12 cellular contexts compared by ENCODE assay signal in the genomic region with DNA sequence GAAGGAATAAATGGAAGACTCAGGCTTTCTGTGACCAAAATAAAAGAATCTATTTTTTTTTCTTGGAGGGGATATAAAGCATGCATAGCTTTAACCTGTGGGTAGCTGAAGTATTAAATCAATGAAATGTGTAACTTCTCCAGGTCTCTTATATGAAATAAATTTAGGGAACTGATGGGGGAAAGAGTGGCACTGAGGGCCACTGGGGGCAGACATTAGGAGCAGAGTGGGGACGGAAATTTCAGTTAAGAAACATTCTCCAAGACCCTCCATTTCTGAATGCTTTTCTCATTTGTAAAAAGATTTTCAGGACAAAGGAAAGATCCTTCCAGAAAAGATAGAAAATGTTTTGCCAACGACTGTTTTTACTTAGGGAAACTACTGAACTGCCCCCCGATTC.
A peak's percentile ranks its signal among the peaks of the same experiment; 100 is the strongest.
DNase-seq lines count a peak whose midpoint lies in the region; ATAC-seq and TF ChIP-seq lines count a peak whose summit lies in the region.
"Had no signal": no experiment of that assay in that cellular context is flagged by ENCODE, and none has a peak within 500 bp of the region (broad histone marks: within the 10 kb centered on the region; RNA-seq: fewer than 3 reads in every experiment).

No MANE protein-coding gene starts in this region.

- H3K4me1 Mint-ChIP-seq in activated T-cell treated with anti-CD3 and anti-CD28 coated beads, Interleukin-2, amount 50 U/mL, for 72 hours (ENCODE audit: low read depth): peaks cover 31% of the 10 kb centered on the region
- peaks cover 15% of the 10 kb centered on the region for H3K4me1 Mint-ChIP-seq in activated T-cell treated with anti-CD3 and anti-CD28 coated beads, Interleukin-2, amount 50 U/mL, for 4 hours (ENCODE audit: low read depth)
- H3K4me1 Mint-ChIP-seq in chondrocyte (ENCODE audit: low read depth): peaks cover 25% of the 10 kb centered on the region

- H4K91ac ChIP-seq in neuronal stem cell (ENCODE audit: low read depth, low read length, poor library complexity): no peak overlapping the region

- H2BK15ac ChIP-seq in neuronal stem cell (ENCODE audit: low read length): no peak overlapping the region

- DNase-seq in activated T-cell treated with anti-CD3 and anti-CD28 coated beads, Interleukin-2, amount 50 U/mL, for 72 hours: no peak
- DNase-seq in activated T-cell treated with anti-CD3 and anti-CD28 coated beads, Interleukin-2, amount 50 U/mL, for 4 hours: no peak
- peak; percentile 29 for DNase-seq in NAMALWA (ENCODE audit: low spot score)
- no peak for DNase-seq in chondrocyte (ENCODE audit: low spot score)
- no peak for DNase-seq in neuronal stem cell (ENCODE audit: low spot score)
- no peak for DNase-seq in NCI-H446 treated with DMSO at 0.1 percent for 48 hours (lab: John Stamatoyannopoulos, UW)
- no peak for DNase-seq in stimulated activated CD4-positive, alpha-beta T cell treated with anti-CD3 and anti-CD28 coated beads, Interleukin-4, amount 100 ng/mL, for 4 hours
- DNase-seq: mucosa of descending colon; NCI-H1930; NK-92 treated with Interleukin-12 subunit alpha and Interleukin-12 subunit beta, amount 100 ng/mL, for 24 hours had no signal

- H3K79me1 ChIP-seq in neuronal stem cell (ENCODE audit: low read depth, low read length): no peaks in the 10 kb centered on the region

- H2BK120ac ChIP-seq in neuronal stem cell (ENCODE audit: low read depth, low read length): no peak overlapping the region

- H3K36me3 Mint-ChIP-seq in activated T-cell treated with anti-CD3 and anti-CD28 coated beads, Interleukin-2, amount 50 U/mL, for 72 hours (ENCODE audit: insufficient read depth in 2 of 2): peaks cover 7% of the 10 kb centered on the region in 2 donors
- no peaks in the 10 kb centered on the region for H3K36me3 Mint-ChIP-seq in activated T-cell treated with anti-CD3 and anti-CD28 coated beads, Interleukin-2, amount 50 U/mL, for 4 hours (ENCODE audit: insufficient read depth)
- no peaks in the 10 kb centered on the region for H3K36me3 Mint-ChIP-seq in chondrocyte (ENCODE audit: low read depth)

- no peak overlapping the region for H2AK5ac ChIP-seq in neuronal stem cell (ENCODE audit: low read depth, low read length)

- peaks cover 66% of the 10 kb centered on the region for H3K27me3 Mint-ChIP-seq in activated T-cell treated with anti-CD3 and anti-CD28 coated beads, Interleukin-2, amount 50 U/mL, for 72 hours (ENCODE audit: low read depth)
- peaks cover 70% of the 10 kb centered on the region for H3K27me3 Mint-ChIP-seq in activated T-cell treated with anti-CD3 and anti-CD28 coated beads, Interleukin-2, amount 50 U/mL, for 4 hours (ENCODE audit: low read depth)
- peaks cover 9% of the 10 kb centered on the region for H3K27me3 Mint-ChIP-seq in chondrocyte (ENCODE audit: low read depth)

- H3K9ac ChIP-seq in neuronal stem cell (ENCODE audit: low read depth, low read length, poor library complexity): no peak overlapping the region

- no peak overlapping the region for H2BK5ac ChIP-seq in neuronal stem cell (ENCODE audit: low read length)

- H3K27ac Mint-ChIP-seq in activated T-cell treated with anti-CD3 and anti-CD28 coated beads, Interleukin-2, amount 50 U/mL, for 72 hours: no peak overlapping the region
- no peak overlapping the region for H3K27ac Mint-ChIP-seq in chondrocyte (ENCODE audit: unreplicated experiment)

- H2BK12ac ChIP-seq in neuronal stem cell (ENCODE audit: low read length): no peak overlapping the region

- H3K9me3 Mint-ChIP-seq in activated T-cell treated with anti-CD3 and anti-CD28 coated beads, Interleukin-2, amount 50 U/mL, for 72 hours: no peaks in the 10 kb centered on the region
- no peaks in the 10 kb centered on the region for H3K9me3 Mint-ChIP-seq in activated T-cell treated with anti-CD3 and anti-CD28 coated beads, Interleukin-2, amount 50 U/mL, for 4 hours
- no peaks in the 10 kb centered on the region for H3K9me3 Mint-ChIP-seq in chondrocyte (ENCODE audit: low read depth)

- H3K4ac ChIP-seq in neuronal stem cell (ENCODE audit: low read length): no peak overlapping the region

- H3K9me3 ChIP-seq in neuronal stem cell (replicated peaks in 1 of 2; ENCODE audit: control insufficient read depth in 2 of 2, insufficient read depth in 1 of 2, low read depth in 1 of 2, low read length in 2 of 2): no peaks in the 10 kb centered on the region
- H3K9me3 ChIP-seq: ascending aorta, mucosa of descending colon had no signal

- no peaks in the 10 kb centered on the region for H3K36me3 ChIP-seq in neuronal stem cell (replicated peaks in 1 of 2; ENCODE audit: control insufficient read depth in 2 of 2, insufficient read depth in 2 of 2, low read length in 2 of 2)
- H3K36me3 ChIP-seq: ascending aorta had no signal

- H3K23ac ChIP-seq in neuronal stem cell (ENCODE audit: low read depth, low read length, poor library complexity): no peak overlapping the region

- H3K18ac ChIP-seq in neuronal stem cell (ENCODE audit: low read length): no peak overlapping the region

- no CpG with 5 or more reads among the region's 3 CpGs for WGBS in neuronal stem cell (ENCODE audit: extremely low coverage in 2 of 2, insufficient read length in 2 of 2, insufficient replicate concordance in 1 of 2), 2 donors

- peak overlapping the region; percentile 84 to 94 for H3K4me3 Mint-ChIP-seq in activated T-cell treated with anti-CD3 and anti-CD28 coated beads, Interleukin-2, amount 50 U/mL, for 72 hours
- H3K4me3 Mint-ChIP-seq in activated T-cell treated with anti-CD3 and anti-CD28 coated beads, Interleukin-2, amount 50 U/mL, for 4 hours: no peak overlapping the region
- peak overlapping the region; percentile 87 for H3K4me3 Mint-ChIP-seq in chondrocyte (ENCODE audit: unreplicated experiment)

- no peak overlapping the region for H4K8ac ChIP-seq in neuronal stem cell (ENCODE audit: low read depth, low read length)

- peaks cover 0 to 6% of the 10 kb centered on the region in 2 donors for H3K4me1 ChIP-seq in neuronal stem cell (ENCODE audit: control insufficient read depth in 2 of 2, insufficient read depth in 1 of 2, low read depth in 1 of 2, low read length in 2 of 2)
- H3K4me1 ChIP-seq: ascending aorta had no signal

- peak overlapping the region; percentile 37 for H3K4me2 ChIP-seq in neuronal stem cell (ENCODE audit: insufficient read depth, low read length, poor library complexity, severe bottlenecking)

- no peak for TF ChIP-seq CTCF in chondrocyte (IDR thresholded peaks at IDR 0.05)

- H3K4me3 ChIP-seq in neuronal stem cell (ENCODE audit: low read length in 2 of 2): peak overlapping the region in 1 of 2 donors; percentile 51
- H3K4me3 ChIP-seq: mucosa of descending colon had no signal

- no peak overlapping the region for H3K14ac ChIP-seq in neuronal stem cell (ENCODE audit: low read length)

- H3K27me3 ChIP-seq in neuronal stem cell (ENCODE audit: control insufficient read depth in 3 of 3, insufficient read depth in 3 of 3, low read depth in 1 of 3, low read length in 3 of 3): peaks cover 0 to 16% (median 0%) of the 10 kb centered on the region in 3 experiments
- H3K27me3 ChIP-seq: ascending aorta had no signal

- peak overlapping the region; percentile 76 for H2AFZ ChIP-seq in neuronal stem cell (ENCODE audit: low read length)

- no peak for ATAC-seq in activated T-cell treated with anti-CD3 and anti-CD28 coated beads, Interleukin-2, amount 50 U/mL, for 72 hours (replicated peaks in 1 of 2)
- no peak for ATAC-seq in activated T-cell treated with anti-CD3 and anti-CD28 coated beads, Interleukin-2, amount 50 U/mL, for 4 hours
- no peak for ATAC-seq in GM21515 (IDR thresholded peaks at IDR 0.05; ENCODE audit: unreplicated experiment)
- ATAC-seq: mucosa of descending colon had no signal

- no peak overlapping the region for H3K27ac ChIP-seq in neuronal stem cell (replicated peaks; ENCODE audit: low read length)
- H3K27ac ChIP-seq: ascending aorta had no signal
